Comparison of ENCODE assay signal across 1 cellular context in genomic region chr12:94458882-94459772, GRCh38.
TF ChIP-seq lines count a peak whose summit lies in the region.

No MANE protein-coding gene starts in this region.

TF ChIP-seq in HEK293, 187 proteins besides CTCF, POLR2A, EP300 and RAD21 (continued from another document):
- no peak for TF ChIP-seq ZBTB11 (tag by site-specific recombination; conservative IDR thresholded peaks at IDR 0.05; ENCODE audit: low read depth)
- no peak for TF ChIP-seq ZNF837 (tag by site-specific recombination; IDR thresholded peaks at IDR 0.05)
- 0 out of 2 replicates have a peak, but pooled peaks have one; percentile 84 for TF ChIP-seq ZNF2 (tag by site-specific recombination; IDR thresholded peaks at IDR 0.05)
- peak; percentile 81; the same call in 1 of the 2 replicates for TF ChIP-seq ZBTB48 (tag by site-specific recombination; IDR thresholded peaks at IDR 0.05)
